In the genomic region with DNA sequence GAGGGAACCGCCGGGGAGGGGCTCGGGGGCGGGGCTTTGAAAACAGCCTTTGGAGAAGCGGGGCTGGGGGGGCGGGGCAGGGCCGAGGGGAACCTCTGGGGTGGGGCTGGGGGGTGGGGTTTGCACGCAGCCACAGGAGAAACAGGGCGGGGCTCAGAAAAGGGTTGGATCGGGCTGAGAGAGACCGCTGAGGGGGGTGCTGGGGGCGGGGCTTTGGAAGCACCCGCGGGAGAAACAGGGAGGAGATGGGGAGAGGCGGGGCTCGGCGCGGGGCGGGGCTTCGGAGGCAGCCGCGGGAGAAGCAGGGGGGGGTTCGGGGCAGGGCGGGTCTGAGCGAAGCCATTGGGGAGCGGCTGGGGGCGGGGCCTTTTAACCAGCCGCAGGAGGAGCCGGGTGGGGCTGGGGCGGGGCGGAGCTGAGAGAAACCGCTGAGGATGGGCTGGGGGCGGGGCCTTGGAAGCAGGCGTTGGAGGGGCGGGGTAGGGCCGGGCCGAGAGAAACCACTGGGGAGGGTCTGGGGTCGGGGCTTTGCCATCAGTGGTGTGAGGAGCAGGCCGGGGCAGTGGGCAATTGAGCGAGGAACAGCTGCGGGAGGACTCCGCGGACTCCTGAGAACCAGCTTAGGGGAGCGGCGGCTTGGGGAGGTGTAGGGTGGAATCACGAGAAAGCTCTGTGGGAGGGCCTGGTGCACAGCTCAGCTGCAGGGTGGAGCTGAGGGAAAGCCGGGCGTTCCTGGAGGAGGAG, we compare ENCODE assay signal across 8 cellular contexts. TPM values are rescaled to one million over a fixed set of nuclear protein-coding genes. Genes with fewer than 3 reads are reported as not detected.
DNase-seq lines count a peak whose midpoint lies in the region; ATAC-seq and TF ChIP-seq lines count a peak whose summit lies in the region.

No MANE protein-coding gene starts in this region.

- H3K36me3 Mint-ChIP-seq in endodermal cell (ENCODE audit: low read depth), result peaks cover 4% of the 10 kb centered on the region

- H3K4me1 Mint-ChIP-seq in endodermal cell, result no peaks in the 10 kb centered on the region

- H3K36me3 ChIP-seq in endodermal cell (ENCODE audit: control insufficient read depth, insufficient read depth, low read length) (no peaks in the 10 kb centered on the region), mesodermal cell (ENCODE audit: control insufficient read depth, insufficient read depth, low read length) (no peaks in the 10 kb centered on the region)

- TF ChIP-seq CTCF in AG04449 (IDR thresholded peaks at IDR 0.05; ENCODE audit: insufficient read depth, low read length, missing control alignments), result no peak
- TF ChIP-seq CTCF in endodermal cell (conservative IDR thresholded peaks at IDR 0.05), result no peak

- H3K9me3 ChIP-seq in endodermal cell (ENCODE audit: control insufficient read depth, low read length) (no peaks in the 10 kb centered on the region), mesodermal cell (ENCODE audit: control insufficient read depth, low read length) (no peaks in the 10 kb centered on the region)

- peaks cover 1% of the 10 kb centered on the region for H3K27me3 Mint-ChIP-seq in endodermal cell (ENCODE audit: insufficient read depth)

- WGBS in endodermal cell (ENCODE audit: insufficient coverage in 1 of 2, insufficient read length in 1 of 2), 2 experiments, result 0% methylated on average over 22 of the region's 48 CpGs; no CpG with 5 or more reads in 1 of the 2 experiments
- 0% methylated on average over 2 to 9 of the region's 48 CpGs for WGBS in mesodermal cell (ENCODE audit: insufficient coverage in 2 of 2), 2 experiments

- CTCF ChIA-PET in AG04449 (lab: Yijun Ruan, JAX), result interaction anchor here (1.0 to 2.1 kb wide), 4 partner anchors 35 to 649 kb away, joined by 3 to 7 read pairs (median 6); no protein-coding TSS in a partner anchor

- POLR2A ChIA-PET in AG04449 (lab: Yijun Ruan, JAX), result interaction anchor here (0.6 to 0.9 kb wide), 4 partner anchors 400 to 641 kb away, joined by 3 read pairs; a partner anchor contains a TSS

- DNase-seq in AG04449 (ENCODE audit: low read depth, low spot score), result peak; percentile 41
- peak in 75 of 76 experiments; percentile 1 to 95 (median 84) for DNase-seq in HUDEP-2 (lab: John Stamatoyannopoulos, UW; ENCODE audit: unreplicated experiment in 76 of 76)
- peak; percentile 73 for DNase-seq in NOMO-1 treated with DMSO at 0.1 percent for 48 hours (lab: John Stamatoyannopoulos, UW; ENCODE audit: unreplicated experiment)
- peak; percentile 73 for DNase-seq in activated CD8-positive, alpha-beta memory T cell treated with anti-CD3 and anti-CD28 coated beads, Interleukin-2, amount 50 U/mL, for 1 hour (ENCODE audit: extremely low read depth)
- DNase-seq in endodermal cell, result peak; percentile 96
- DNase-seq in stimulated activated CD8-positive, alpha-beta memory T cell treated with anti-CD3 and anti-CD28 coated beads, Interleukin-12 subunit alpha, Interleukin-12 subunit beta, amount 100 ng/mL, for 4 hours (ENCODE audit: low read depth), result peak; percentile 71

- peak; percentile 20 for ATAC-seq in GM19438 (IDR thresholded peaks at IDR 0.05; ENCODE audit: low read depth, unreplicated experiment)

- peaks cover 34% of the 10 kb centered on the region for H3K9me3 Mint-ChIP-seq in endodermal cell

- peak overlapping the region; percentile 30 for H3K9ac ChIP-seq in endodermal cell (ENCODE audit: extremely low read depth, low read length, poor library complexity, severe bottlenecking)

- H3K4me1 ChIP-seq in endodermal cell (ENCODE audit: control insufficient read depth, insufficient read depth, low read length), result no peaks in the 10 kb centered on the region
- H3K4me1 ChIP-seq in mesodermal cell (ENCODE audit: control insufficient read depth, insufficient read depth, low read length, poor library complexity, severe bottlenecking), result no peaks in the 10 kb centered on the region

- no peaks in the 10 kb centered on the region for H3K27me3 ChIP-seq in endodermal cell (ENCODE audit: control insufficient read depth, insufficient read depth, low read length, poor library complexity, severe bottlenecking)

- H3K4me3 ChIP-seq in AG04449 (ENCODE audit: low read depth, low read length) (peak overlapping the region; percentile 63), endodermal cell (ENCODE audit: low read length) (peak overlapping the region; percentile 76), mesodermal cell (ENCODE audit: extremely low read depth, insufficient read depth, low read length, poor library complexity, severe bottlenecking) (peak overlapping the region; percentile 46)

- H3K27ac Mint-ChIP-seq in endodermal cell, result peak overlapping the region; percentile 97

- peak overlapping the region; percentile 92 for H3K27ac ChIP-seq in endodermal cell (ENCODE audit: low read depth, low read length)
- peak overlapping the region; percentile 94 for H3K27ac ChIP-seq in mesodermal cell (ENCODE audit: low read depth, low read length, severe bottlenecking)

- H3K4me3 Mint-ChIP-seq in endodermal cell, result peak overlapping the region; percentile 76

RNA-seq across cellular contexts. Expression of a gene that starts 1.2 kb away (rescaled TPM):
- total RNA-seq in endodermal cell, result 10 to 100 TPM; 24.0 to 37.1 TPM
- 28.1 TPM for polyA plus RNA-seq in endodermal cell (2013, experiment 1 of 2)
- 28.3 TPM for polyA plus RNA-seq in endodermal cell (2013, experiment 2 of 2)
- 35.0 TPM for polyA plus RNA-seq in mesodermal cell (2013, experiment 1 of 2)
- 30.8 TPM for polyA plus RNA-seq in mesodermal cell (2013, experiment 2 of 2)

RNA-seq across cellular contexts. Expression of a gene that starts 10.1 kb away (rescaled TPM):
- total RNA-seq in endodermal cell, result not detected
- not detected for polyA plus RNA-seq in endodermal cell (2013, experiment 1 of 2)
- polyA plus RNA-seq in endodermal cell (2013, experiment 2 of 2), result not detected
- polyA plus RNA-seq in mesodermal cell (2013, experiment 1 of 2), result not detected
- not detected for polyA plus RNA-seq in mesodermal cell (2013, experiment 2 of 2)

RNA-seq across cellular contexts. Expression of a gene that starts 58.5 kb away (rescaled TPM):
- total RNA-seq in endodermal cell, result not detected
- polyA plus RNA-seq in endodermal cell (2013, experiment 1 of 2), result not detected
- polyA plus RNA-seq in endodermal cell (2013, experiment 2 of 2), result not detected
- not detected for polyA plus RNA-seq in mesodermal cell (2013, experiment 1 of 2)
- not detected for polyA plus RNA-seq in mesodermal cell (2013, experiment 2 of 2)

Comparison
In these comparisons a context has a peak if more than half of its experiments do, and no peak if none do; other contexts are left out.
1. Peak in every context shown above with its lines: DNase-seq, ATAC-seq, H3K4me3 ChIP-seq and H3K27ac ChIP-seq.
2. DNase-seq: peak in every context shown above with its lines; median percentile 96 in endodermal cell; 84 in HUDEP-2; 73 in NOMO-1 treated with DMSO at 0.1 percent for 48 hours; 73 in activated CD8-positive, alpha-beta memory T cell treated with anti-CD3 and anti-CD28 coated beads, Interleukin-2, amount 50 U/mL, for 1 hour; 71 in stimulated activated CD8-positive, alpha-beta memory T cell treated with anti-CD3 and anti-CD28 coated beads, Interleukin-12 subunit alpha, Interleukin-12 subunit beta, amount 100 ng/mL, for 4 hours; 41 in AG04449.